16 cellular contexts compared by ENCODE assay signal in genomic region chr10:105540381-105540780, GRCh38.
DNase-seq lines count a peak whose midpoint lies in the region; TF ChIP-seq lines count a peak whose summit lies in the region.
"Had no signal": no experiment of that assay in that cellular context is flagged by ENCODE, and none has a peak within 500 bp of the region (broad histone marks: within the 10 kb centered on the region; RNA-seq: fewer than 3 reads in every experiment).

No MANE protein-coding gene starts in this region.

- H3K9me3 ChIP-seq in adipocyte (ENCODE audit: control insufficient read depth, low read length) (no peaks in the 10 kb centered on the region), hepatocyte (ENCODE audit: low read depth) (no peaks in the 10 kb centered on the region), uterus (no peaks in the 10 kb centered on the region)
- H3K9me3 ChIP-seq: BLaER1 treated with 17β-estradiol and CSF1 and Interleukin-3, amounts not matched to agents 10 nM and 100 nM had no signal

- H4K20me1 ChIP-seq in hepatocyte (ENCODE audit: insufficient read depth, poor library complexity, severe bottlenecking) = no peaks in the 10 kb centered on the region
- H4K20me1 ChIP-seq: BLaER1 treated with 17β-estradiol and CSF1 and Interleukin-3, amounts not matched to agents 10 nM and 100 nM had no signal

- no peak for TF ChIP-seq POLR2A in uterus (IDR thresholded peaks at IDR 0.05)

- H3K79me2 ChIP-seq in hepatocyte = no peaks in the 10 kb centered on the region

- H3K4me3 ChIP-seq in adipocyte (ENCODE audit: low read length) (no peak overlapping the region), hepatocyte (no peak overlapping the region), uterus (no peak overlapping the region)
- H3K4me3 ChIP-seq: BLaER1 treated with 17β-estradiol and CSF1 and Interleukin-3, amounts not matched to agents 10 nM and 100 nM; GM23248 had no signal

- H3K36me3 ChIP-seq in adipocyte (ENCODE audit: control insufficient read depth, insufficient read depth, low read length, severe bottlenecking) (no peaks in the 10 kb centered on the region), hepatocyte (replicated peaks; ENCODE audit: insufficient read depth, low read depth) (no peaks in the 10 kb centered on the region), uterus (no peaks in the 10 kb centered on the region)
- H3K36me3 ChIP-seq: BLaER1 treated with 17β-estradiol and CSF1 and Interleukin-3, amounts not matched to agents 10 nM and 100 nM had no signal

- H3K27ac ChIP-seq in hepatocyte (no peak overlapping the region), uterus (no peak overlapping the region)
- H3K27ac ChIP-seq: BLaER1 treated with 17β-estradiol and CSF1 and Interleukin-3, amounts not matched to agents 10 nM and 100 nM; GM23248 had no signal

- H2AFZ ChIP-seq in hepatocyte = no peak overlapping the region
- H2AFZ ChIP-seq: GM23248 had no signal

- no peaks in the 10 kb centered on the region for H3K4me1 ChIP-seq in adipocyte (ENCODE audit: control insufficient read depth, insufficient read depth, low read length)
- H3K4me1 ChIP-seq in hepatocyte (ENCODE audit: insufficient read depth) = no peaks in the 10 kb centered on the region
- no peaks in the 10 kb centered on the region for H3K4me1 ChIP-seq in uterus

- no peaks in the 10 kb centered on the region for H3K27me3 ChIP-seq in adipocyte (replicated peaks; ENCODE audit: control insufficient read depth, insufficient read depth, low read length)
- no peaks in the 10 kb centered on the region for H3K27me3 ChIP-seq in hepatocyte
- no peaks in the 10 kb centered on the region for H3K27me3 ChIP-seq in uterus
- H3K27me3 ChIP-seq: BLaER1 treated with 17β-estradiol and CSF1 and Interleukin-3, amounts not matched to agents 10 nM and 100 nM had no signal

- 53% methylated on average over 2 of the region's 2 CpGs for WGBS in hepatocyte (ENCODE audit: low lambda C conversion rate, missing lambda C conversion rate)

- H3K9me2 ChIP-seq in hepatocyte (replicated peaks; ENCODE audit: insufficient read depth) = no peaks in the 10 kb centered on the region

- H3K4me2 ChIP-seq in hepatocyte = no peak overlapping the region

- DNase-seq in NCI-H748 (lab: John Stamatoyannopoulos, UW; ENCODE audit: unreplicated experiment) (peak; percentile 2), NCI-H748 treated with DMSO at 0.1 percent for 48 hours (lab: John Stamatoyannopoulos, UW) (no peak), NAMALWA (ENCODE audit: low spot score) (peak; percentile 5), adipocyte (ENCODE audit: low read depth) (peak; percentile 1), hepatocyte (ENCODE audit: low spot score) (peak; percentile 14), uterus (no peak), activated gamma-delta T cell treated with Interleukin-2 at 50 U/mL for 16 hours (no peak)
- no peak for DNase-seq in activated CD4-positive, CD25-positive, alpha-beta regulatory T cell (lab: John Stamatoyannopoulos, UW)
- DNase-seq: 8988T; CD8-positive, alpha-beta T cell; DMS 273 treated with DMSO at 0.1 percent for 48 hours; DMS53; GDM1; GM23248; HCEC 1CT had no signal

- H3K9ac ChIP-seq in adipocyte (ENCODE audit: low read length) = no peak overlapping the region
- H3K9ac ChIP-seq: BLaER1 treated with 17β-estradiol and CSF1 and Interleukin-3, amounts not matched to agents 10 nM and 100 nM; GM23248 had no signal

- TF ChIP-seq CTCF in hepatocyte (IDR thresholded peaks at IDR 0.05; ENCODE audit: poor library complexity) (no peak), uterus (IDR thresholded peaks at IDR 0.05) (no peak)

- intact Hi-C loops in uterus (cut with DNase I; ENCODE audit: low total_unique reads) = no loop called here

Comparison
In these comparisons a context has a peak if more than half of its experiments do, and no peak if none do; other contexts are left out.
1. DNase-seq: peak in NCI-H748 (single experiment), NAMALWA (single experiment), adipocyte (single experiment) and hepatocyte (single experiment); none in NCI-H748 treated with DMSO at 0.1 percent for 48 hours (single experiment), uterus (0 of 2), activated gamma-delta T cell treated with Interleukin-2 at 50 U/mL for 16 hours (single experiment) and activated CD4-positive, CD25-positive, alpha-beta regulatory T cell (0 of 4).